In the genomic region with DNA sequence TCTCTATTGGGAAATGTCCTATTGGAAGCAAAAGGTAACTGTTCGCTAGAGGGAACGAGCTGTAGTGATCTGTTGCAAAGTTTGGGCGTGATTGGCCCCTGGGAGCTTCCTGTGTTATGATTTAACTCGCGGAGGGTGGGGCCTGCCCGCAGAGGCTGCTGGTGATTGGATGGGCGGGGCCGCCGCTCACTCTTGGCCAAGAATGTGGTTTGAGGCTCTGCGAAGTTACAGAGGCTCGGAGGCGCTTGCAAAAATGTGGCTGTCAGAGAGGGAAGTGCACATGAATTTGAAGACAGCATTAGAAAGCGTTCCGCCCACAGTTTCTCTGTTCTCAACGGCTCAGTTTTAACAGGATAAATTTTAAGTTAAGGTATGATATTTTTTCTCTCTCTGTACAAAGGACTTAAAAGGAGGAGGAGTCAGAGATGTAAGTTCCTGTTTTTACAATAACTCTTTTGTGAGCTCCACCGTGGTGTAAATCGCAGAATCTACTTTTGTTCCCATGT, we compare ENCODE assay signal across 8 cellular contexts. TPM values are rescaled to one million over a fixed set of nuclear protein-coding genes. Genes with fewer than 3 reads are reported as not detected.
DNase-seq lines count a peak whose midpoint lies in the region; ATAC-seq and TF ChIP-seq lines count a peak whose summit lies in the region.

No MANE protein-coding gene starts in this region.

- CTCF ChIA-PET in CD4-positive, alpha-beta T cell (lab: Charles Lee): interaction anchor here (1.0 to 3.0 kb wide), 13 partner anchors 8 to 275 kb away, joined by 3 to 17 read pairs (median 6); a partner anchor contains a TSS

- peak overlapping the region; percentile 88 for H3K27ac Mint-ChIP-seq in CD4-positive, alpha-beta T cell

- H3K27ac ChIP-seq in CD4-positive, alpha-beta T cell (ENCODE audit: low read depth, low read length): peak overlapping the region; percentile 72
- peak overlapping the region; percentile 58 for H3K27ac ChIP-seq in OCI-LY3 (ENCODE audit: low read length)
- peak overlapping the region; percentile 55 to 59 for H3K27ac ChIP-seq in mucosa of rectum (ENCODE audit: low read depth in 2 of 2, low read length in 2 of 2)

- H3K36me3 ChIP-seq in OCI-LY3 (replicated peaks; ENCODE audit: low read depth, low read length) (peaks cover 14% of the 10 kb centered on the region), mucosa of rectum (ENCODE audit: control insufficient read depth in 2 of 2, insufficient read depth in 2 of 2, low read length in 2 of 2) (peaks cover 0 to 3% of the 10 kb centered on the region in 2 donors)

- intact Hi-C loops in CD4-positive, alpha-beta T cell (cut with DNase I, micrococcal nuclease): loop anchor here (1.0 to 5.0 kb wide), 6 partner anchors 12 to 279 kb away; a partner anchor contains a TSS

- peaks cover 47% of the 10 kb centered on the region for H3K36me3 Mint-ChIP-seq in CD4-positive, alpha-beta T cell (ENCODE audit: low read depth)

- H2AFZ ChIP-seq in OCI-LY3 (ENCODE audit: low read depth, low read length): 0 out of 2 replicates have a peak overlapping the region, but pooled peaks have one; percentile 11

- H3K9me3 ChIP-seq in CD4-positive, alpha-beta T cell (ENCODE audit: control insufficient read depth, low read length): no peaks in the 10 kb centered on the region
- H3K9me3 ChIP-seq in OCI-LY3 (ENCODE audit: insufficient read depth, low read length): no peaks in the 10 kb centered on the region
- H3K9me3 ChIP-seq in mucosa of rectum (ENCODE audit: control insufficient read depth in 2 of 2, low read length in 2 of 2): no peaks in the 10 kb centered on the region

- POLR2A ChIA-PET in CD4-positive, alpha-beta T cell (lab: Charles Lee): interaction anchor here (0.5 to 5.6 kb wide), 42 partner anchors 9 to 407 kb away, joined by 3 to 119 read pairs (median 4); a partner anchor contains a TSS

- ATAC-seq in CD4-positive, alpha-beta T cell (ENCODE audit: poor library complexity): peak; percentile 95
- ATAC-seq in GM19395 (IDR thresholded peaks at IDR 0.05; ENCODE audit: unreplicated experiment) (peak; percentile 99), HG03558 (IDR thresholded peaks at IDR 0.05; ENCODE audit: extremely low read depth, unreplicated experiment) (peak; percentile 88)

- TF ChIP-seq CTCF in CD4-positive, alpha-beta T cell (IDR thresholded peaks at IDR 0.05): no peak
- TF ChIP-seq CTCF in OCI-LY3 (IDR thresholded peaks at IDR 0.05; ENCODE audit: low read depth, low read length) (no peak), epithelial cell of proximal tubule (conservative IDR thresholded peaks at IDR 0.05; ENCODE audit: low read depth, low read length) (peak; percentile 17)

- no peaks in the 10 kb centered on the region for H3K9me3 Mint-ChIP-seq in CD4-positive, alpha-beta T cell

- no peaks in the 10 kb centered on the region for H3K27me3 ChIP-seq in CD4-positive, alpha-beta T cell (ENCODE audit: control insufficient read depth, insufficient read depth, low read length)
- no peaks in the 10 kb centered on the region for H3K27me3 ChIP-seq in OCI-LY3 (ENCODE audit: low read depth, low read length)
- no peaks in the 10 kb centered on the region for H3K27me3 ChIP-seq in mucosa of rectum (ENCODE audit: control insufficient read depth in 2 of 2, insufficient read depth in 2 of 2, low read length in 2 of 2)

- H3K79me2 ChIP-seq in OCI-LY3 (ENCODE audit: low read length): peaks cover 10% of the 10 kb centered on the region

- peak overlapping the region; percentile 75 for H3K4me3 ChIP-seq in OCI-LY3 (ENCODE audit: low read length)
- peak overlapping the region; percentile 64 for H3K4me3 ChIP-seq in epithelial cell of proximal tubule (ENCODE audit: low read depth, low read length)
- peak overlapping the region; percentile 68 to 86 for H3K4me3 ChIP-seq in mucosa of rectum (ENCODE audit: low read length in 2 of 2)

- no peaks in the 10 kb centered on the region for H3K27me3 Mint-ChIP-seq in CD4-positive, alpha-beta T cell

- DNase-seq in CD4-positive, alpha-beta T cell: peak; percentile 91 to 96 (median 95)
- DNase-seq in activated T-cell treated with anti-CD3 and anti-CD28 coated beads for 4 hours: peak; percentile 89
- peak; percentile 73 for DNase-seq in epithelial cell of proximal tubule (ENCODE audit: low read depth)
- peak; percentile 93 for DNase-seq in stimulated activated CD8-positive, alpha-beta memory T cell treated with anti-CD3 and anti-CD28 coated beads, Interleukin-4, amount 100 ng/mL, for 4 hours (ENCODE audit: low read depth in 2 of 2, low spot score in 1 of 2)

- peak overlapping the region; percentile 78 for H3K4me2 ChIP-seq in OCI-LY3 (ENCODE audit: low read length)

- peaks cover 54% of the 10 kb centered on the region for H3K4me1 Mint-ChIP-seq in CD4-positive, alpha-beta T cell (ENCODE audit: low read depth)

- H3K4me3 Mint-ChIP-seq in CD4-positive, alpha-beta T cell: peak overlapping the region; percentile 83

- peak overlapping the region; percentile 58 for H3K9ac ChIP-seq in OCI-LY3 (ENCODE audit: low read length)
- H3K9ac ChIP-seq in mucosa of rectum (ENCODE audit: low read depth in 1 of 2, low read length in 2 of 2): peak overlapping the region; percentile 64 to 76

- H3K4me1 ChIP-seq in OCI-LY3 (ENCODE audit: low read length) (peaks cover 24% of the 10 kb centered on the region), mucosa of rectum (ENCODE audit: control insufficient read depth in 2 of 2, insufficient read depth in 2 of 2, low read length in 2 of 2) (peaks cover 6% of the 10 kb centered on the region in 2 donors)

- no peaks in the 10 kb centered on the region for H4K20me1 ChIP-seq in OCI-LY3 (ENCODE audit: insufficient read depth, low read length)

RNA-seq across cellular contexts. Expression of a gene that starts 46.9 kb away (rescaled TPM):
- 10 to 100 TPM; 35.1 to 38.1 TPM for total RNA-seq in CD4-positive, alpha-beta T cell
- 9.2 and 9.6 TPM in 2 replicates for total RNA-seq in epithelial cell of proximal tubule

Comparison
In these comparisons a context has a peak if more than half of its experiments do, and no peak if none do; other contexts are left out.
1. Peak in every context shown above with its lines: DNase-seq, ATAC-seq, H3K4me3 ChIP-seq and H3K27ac ChIP-seq.